In genomic region chr12:49621651-49622500, GRCh38 we compare ENCODE assay signal across 8 cellular contexts. TPM values are rescaled to one million over a fixed set of nuclear protein-coding genes. Genes with fewer than 3 reads are reported as not detected.
DNase-seq lines count a peak whose midpoint lies in the region; ATAC-seq and TF ChIP-seq lines count a peak whose summit lies in the region.

No MANE protein-coding gene starts in this region.

- H3K27me3 ChIP-seq in PC-3 (ENCODE audit: low read length) (no peaks in the 10 kb centered on the region), psoas muscle (ENCODE audit: insufficient read depth in 3 of 3, low read length in 2 of 3) (no peaks in the 10 kb centered on the region)

- H3K9me2 ChIP-seq in PC-3 (replicated peaks; ENCODE audit: low read length), result no peaks in the 10 kb centered on the region

- H3K4me1 ChIP-seq in PC-3 (ENCODE audit: insufficient read depth, low read length), result peaks cover 45% of the 10 kb centered on the region
- peaks cover 8% of the 10 kb centered on the region for H3K4me1 ChIP-seq in psoas muscle

- DNase-seq in PC-3 (no peak), epithelial cell of proximal tubule (ENCODE audit: low read depth) (no peak), psoas muscle (no peak), HK-2 (ENCODE audit: unreplicated experiment) (no peak), NCI-H2081 treated with DMSO at 0.1 percent for 48 hours (lab: John Stamatoyannopoulos, UW) (no peak), SIG-M5 (lab: John Stamatoyannopoulos, UW) (no peak)

- ATAC-seq in GM19035 (IDR thresholded peaks at IDR 0.05; ENCODE audit: unreplicated experiment) (peak; percentile 8), PC-3 (no peak), psoas muscle (peak in 1 of 4 donors; percentile 15), GM18519 (IDR thresholded peaks at IDR 0.05; ENCODE audit: low FRiP score, unreplicated experiment) (no peak)

- WGBS in psoas muscle, 3 donors, result 6 to 11% (median 6%) methylated on average over 23 to 33 of the region's 33 CpGs

- H3K79me2 ChIP-seq in PC-3 (ENCODE audit: low read length), result no peaks in the 10 kb centered on the region

- H3K4me3 ChIP-seq in PC-3 (ENCODE audit: low read length) (peak overlapping the region; percentile 75), epithelial cell of proximal tubule (ENCODE audit: low read depth, low read length) (peak overlapping the region; percentile 64), psoas muscle (peak overlapping the region; percentile 69)

- BruUV-seq in PC-3 (replicated peaks; lab: Mats Ljungman, UMichigan), result no TSS peak

- no peaks in the 10 kb centered on the region for H4K20me1 ChIP-seq in PC-3 (ENCODE audit: low read length)

- H3K4me2 ChIP-seq in PC-3 (ENCODE audit: low read length), result peak overlapping the region; percentile 99

- no peaks in the 10 kb centered on the region for H3K9me3 ChIP-seq in PC-3 (ENCODE audit: low read length)
- H3K9me3 ChIP-seq in psoas muscle, result no peaks in the 10 kb centered on the region

- intact Hi-C loops in PC-3 (cut with micrococcal nuclease) (no loop called here), psoas muscle (cut with DNase I) (loop anchor here (5.0 to 10.0 kb wide), 2 partner anchors 55 to 213 kb away; partner anchors contain the start of gene MCRS1 (in 1 of the 2))

- no peaks in the 10 kb centered on the region for H3K36me3 ChIP-seq in PC-3 (ENCODE audit: low read depth, low read length)
- H3K36me3 ChIP-seq in psoas muscle (ENCODE audit: insufficient read depth in 1 of 2, low read depth in 1 of 2), result no peaks in the 10 kb centered on the region

- peak overlapping the region; percentile 84 for H2AFZ ChIP-seq in PC-3 (ENCODE audit: low read length)

- H3F3A ChIP-seq in PC-3 (ENCODE audit: low read length, unreplicated experiment), result peaks cover 6% of the 10 kb centered on the region

- CTCF ChIA-PET in PC-3 (lab: Charles Lee), result no interaction called here

- TF ChIP-seq CTCF in PC-3 (conservative IDR thresholded peaks at IDR 0.05; ENCODE audit: low read depth, low read length) (no peak), epithelial cell of proximal tubule (conservative IDR thresholded peaks at IDR 0.05; ENCODE audit: low read depth, low read length) (no peak), psoas muscle (IDR thresholded peaks at IDR 0.05) (no peak)

- peak overlapping the region; percentile 45 for H3K27ac ChIP-seq in PC-3 (ENCODE audit: low read length)
- peak overlapping the region; percentile 71 for H3K27ac ChIP-seq in psoas muscle

- POLR2A ChIA-PET in PC-3 (lab: Charles Lee; ENCODE audit: unreplicated experiment), result no interaction called here

- peak overlapping the region; percentile 75; the same call in 1 of the 2 replicates for H3K9ac ChIP-seq in PC-3 (ENCODE audit: low read length)

RNA-seq across cellular contexts. Expression of gene PRPF40B, which starts 1.5 kb away (rescaled TPM):
- total RNA-seq in PC-3 (2014; rRNA removed) (16.2 and 17.7 TPM in 2 replicates), epithelial cell of proximal tubule (10.6 and 12.4 TPM in 2 replicates), psoas muscle (10 to 100 TPM; 24.5 to 26.1 (median 25.3) TPM)
- 10 to 100 TPM; 10.1 to 18.8 (median 15.7) TPM for polyA plus RNA-seq in psoas muscle

RNA-seq across cellular contexts. Expression of gene FAM186B, which starts 16.4 kb away (rescaled TPM):
- 0.80 and 1.1 TPM in 2 replicates for total RNA-seq in PC-3 (2014; rRNA removed)
- 0.07 TPM in 1 of 2 replicates, not detected in the other for total RNA-seq in epithelial cell of proximal tubule
- under 1 TPM; 0.44 to 0.63 (median 0.46) TPM for total RNA-seq in psoas muscle
- polyA plus RNA-seq in psoas muscle, result under 1 TPM; 0.04 to 1.00 (median 0.23) TPM

RNA-seq across cellular contexts. Expression of gene MCRS1, which starts 53.9 kb away (rescaled TPM):
- total RNA-seq in PC-3 (2014; rRNA removed) (86.8 and 95.8 TPM in 2 replicates), epithelial cell of proximal tubule (62.4 and 118 TPM in 2 replicates), psoas muscle (10 to 100 TPM; 39.1 to 82.3 (median 55.1) TPM)
- polyA plus RNA-seq in psoas muscle, result 10 to 100 TPM; 24.3 to 54.9 (median 31.9) TPM
